ENCODE assay signal across 30 cellular contexts in the genomic region with DNA sequence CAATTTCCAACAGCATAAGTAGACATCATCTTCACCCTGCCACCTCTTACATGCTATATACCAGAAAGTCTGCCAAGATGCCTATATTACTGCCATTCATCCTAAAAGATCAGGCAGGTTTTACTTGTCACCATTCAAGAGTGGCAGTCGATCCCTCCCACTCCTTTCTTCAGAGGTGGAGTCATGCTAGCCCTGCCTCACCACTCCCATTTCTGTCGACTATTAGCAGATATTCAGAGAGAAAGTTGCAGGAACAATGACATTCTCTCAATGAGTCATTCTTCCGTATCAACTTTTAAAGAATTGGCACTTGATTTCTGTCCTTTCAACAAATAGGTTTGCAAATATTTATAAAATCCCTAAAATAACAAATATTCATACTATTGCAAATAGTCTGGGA.
"Had no signal": no experiment of that assay in that cellular context is flagged by ENCODE, and none has a peak within 500 bp of the region (broad histone marks: within the 10 kb centered on the region; RNA-seq: fewer than 3 reads in every experiment).

No MANE protein-coding gene starts in this region.

- H3K9me3 ChIP-seq: lower lobe of right lung, sigmoid colon, testis, vagina had no signal

- H3K4me1 ChIP-seq: heart right ventricle, lower lobe of right lung, neural progenitor cell, sigmoid colon, testis, vagina had no signal

- H3K27ac Mint-ChIP-seq: activated naive CD4-positive, alpha-beta T cell treated with anti-CD3 and anti-CD28 coated beads for 36 hours; activated naive CD8-positive, alpha-beta T cell treated with anti-CD3 and anti-CD28 coated beads, Interleukin-2, amount 10 ng/mL, durations not matched to agents 7 days and 5 days; activated T-helper 2 cell treated with anti-CD3 and anti-CD28 coated beads, Interferon-gamma antibody, Interleukin-2, Interleukin-4, amounts not matched to agents 10 μg/mL and 5 μg/mL and 100 μg/mL, durations not matched to agents 14 hours and 24 hours and 36 hours; immature natural killer cell; naive thymus-derived CD4-positive, alpha-beta T cell; neural progenitor cell had no signal

- DNase-seq: activated CD4-positive, alpha-beta T cell treated with anti-CD3 and anti-CD28 coated beads for 4 hours; activated CD4-positive, alpha-beta T cell treated with anti-CD3 and anti-CD28 coated beads, Interleukin-2, amount 50 U/mL, for 48 hours; activated CD4-positive, CD25-positive, alpha-beta regulatory T cell; activated CD8-positive, alpha-beta memory T cell treated with anti-CD3 and anti-CD28 coated beads, Interleukin-2, amount 50 U/mL, for 48 hours; activated naive CD4-positive, alpha-beta T cell treated with anti-CD3 and anti-CD28 coated beads for 36 hours; activated naive CD8-positive, alpha-beta T cell treated with anti-CD3 and anti-CD28 coated beads, Interleukin-2, amount 10 ng/mL, durations not matched to agents 7 days and 5 days; activated T-cell treated with anti-CD3 and anti-CD28 coated beads, Interleukin-2, amount 50 U/mL, for 4 hours; amygdala; cerebellar nuclear complex; foreskin fibroblast; heart right ventricle; immature natural killer cell; lower lobe of right lung; naive thymus-derived CD4-positive, alpha-beta T cell; retina; sigmoid colon; stimulated activated CD4-positive, alpha-beta T cell treated with anti-CD3 and anti-CD28 coated beads, Interleukin-15, amount 100 ng/mL, for 24 hours; stimulated activated CD4-positive, alpha-beta T cell treated with anti-CD3 and anti-CD28 coated beads, Interleukin-2, amount 100 ng/mL, for 48 hours; stimulated activated CD8-positive, alpha-beta memory T cell treated with anti-CD3 and anti-CD28 coated beads, Interleukin-4, amount 100 ng/mL, for 48 hours; stimulated activated naive CD4-positive, alpha-beta T cell; T1000; testis; trophoblast cell had no signal

- H3K4me3 ChIP-seq: coronary artery, heart right ventricle, lower lobe of right lung, neural progenitor cell, sigmoid colon, smooth muscle cell, testis, vagina had no signal

- H3K27me3 Mint-ChIP-seq: activated naive CD8-positive, alpha-beta T cell treated with anti-CD3 and anti-CD28 coated beads, Interleukin-2, amount 10 ng/mL, durations not matched to agents 7 days and 5 days; naive thymus-derived CD4-positive, alpha-beta T cell had no signal

- H3K27ac ChIP-seq: coronary artery, epithelial cell of prostate, heart right ventricle, lower lobe of right lung, neural progenitor cell, sigmoid colon, testis, vagina had no signal

- H3K4me1 Mint-ChIP-seq: activated naive CD8-positive, alpha-beta T cell treated with anti-CD3 and anti-CD28 coated beads, Interleukin-2, amount 10 ng/mL, durations not matched to agents 7 days and 5 days; immature natural killer cell; naive thymus-derived CD4-positive, alpha-beta T cell; neural progenitor cell had no signal

- H3K27me3 ChIP-seq: heart right ventricle, neural progenitor cell, sigmoid colon, testis, vagina had no signal

- H3K4me3 Mint-ChIP-seq: activated naive CD4-positive, alpha-beta T cell treated with anti-CD3 and anti-CD28 coated beads for 36 hours; activated naive CD8-positive, alpha-beta T cell treated with anti-CD3 and anti-CD28 coated beads, Interleukin-2, amount 10 ng/mL, durations not matched to agents 7 days and 5 days; activated T-cell treated with anti-CD3 and anti-CD28 coated beads, Interleukin-2, amount 50 U/mL, for 4 hours; immature natural killer cell; naive thymus-derived CD4-positive, alpha-beta T cell; neural progenitor cell had no signal

- H3K4me2 ChIP-seq: neural progenitor cell, smooth muscle cell had no signal

- ATAC-seq: activated T-cell treated with anti-CD3 and anti-CD28 coated beads, Interleukin-2, amount 50 U/mL, for 4 hours; heart right ventricle; left lobe of liver; lower lobe of right lung; naive thymus-derived CD4-positive, alpha-beta T cell had no signal

- H3K9me3 Mint-ChIP-seq: neural progenitor cell had no signal

- H2AFZ ChIP-seq: neural progenitor cell had no signal

- H3K36me3 Mint-ChIP-seq: activated naive CD8-positive, alpha-beta T cell treated with anti-CD3 and anti-CD28 coated beads, Interleukin-2, amount 10 ng/mL, durations not matched to agents 7 days and 5 days; immature natural killer cell; naive thymus-derived CD4-positive, alpha-beta T cell; neural progenitor cell had no signal

- H3K36me3 ChIP-seq: lower lobe of right lung, neural progenitor cell, sigmoid colon, vagina had no signal
